Comparison of ENCODE assay signal across 32 cellular contexts in genomic region chr4:36753048-36753447, GRCh38.
"Had no signal": no experiment of that assay in that cellular context is flagged by ENCODE, and none has a peak within 500 bp of the region (broad histone marks: within the 10 kb centered on the region; RNA-seq: fewer than 3 reads in every experiment).

No MANE protein-coding gene starts in this region.

- H3K4me1 Mint-ChIP-seq: activated CD8-positive, alpha-beta memory T cell treated with anti-CD3 and anti-CD28 coated beads, Interleukin-2, amount 10 ng/mL, durations not matched to agents 7 days and 5 days; activated naive CD4-positive, alpha-beta T cell treated with anti-CD3 and anti-CD28 coated beads, Interleukin-2, amount 50 U/mL, for 24 hours; IgD-negative memory B cell had no signal

- H3K36me3 Mint-ChIP-seq: activated CD8-positive, alpha-beta memory T cell treated with anti-CD3 and anti-CD28 coated beads, Interleukin-2, amount 10 ng/mL, durations not matched to agents 7 days and 5 days; activated naive CD4-positive, alpha-beta T cell treated with anti-CD3 and anti-CD28 coated beads, Interleukin-2, amount 50 U/mL, for 24 hours; IgD-negative memory B cell; WTC11 had no signal

- DNase-seq: activated CD4-positive, alpha-beta memory T cell treated with anti-CD3 and anti-CD28 coated beads, Interleukin-2, amount 10 ng/mL, durations not matched to agents 7 days and 5 days; activated CD4-positive, alpha-beta T cell treated with anti-CD3 and anti-CD28 coated beads for 4 hours; activated CD4-positive, alpha-beta T cell treated with anti-CD3 and anti-CD28 coated beads, Interleukin-2, amount 50 U/mL, for 1 hour; activated CD8-positive, alpha-beta memory T cell treated with anti-CD3 and anti-CD28 coated beads for 24 hours; activated CD8-positive, alpha-beta memory T cell treated with anti-CD3 and anti-CD28 coated beads, Interleukin-2, amount 10 ng/mL, durations not matched to agents 7 days and 5 days; activated CD8-positive, alpha-beta memory T cell treated with anti-CD3 and anti-CD28 coated beads, Interleukin-2, amount 50 U/mL, for 48 hours; activated gamma-delta T cell treated with Interleukin-2 at 50 U/mL for 16 hours; adrenal gland; body of pancreas; Karpas-422; KBM-7; NCI-H1105; NCI-H1436; NCI-H1694; NCI-H1930; NCI-H2081 treated with DMSO at 0.1 percent for 48 hours; NCI-H226; NCI-H446 treated with DMSO at 0.1 percent for 48 hours; NCI-H524; NCI-H69; PC-3; Peyer's patch; RPMI8226; SHP77 treated with DMSO at 0.1 percent for 48 hours; SK-N-SH had no signal

- H3K4me3 Mint-ChIP-seq: activated CD4-positive, alpha-beta memory T cell treated with anti-CD3 and anti-CD28 coated beads, Interleukin-2, amount 10 ng/mL, durations not matched to agents 7 days and 5 days; activated CD8-positive, alpha-beta memory T cell treated with anti-CD3 and anti-CD28 coated beads, Interleukin-2, amount 10 ng/mL, durations not matched to agents 7 days and 5 days; activated naive CD4-positive, alpha-beta T cell treated with anti-CD3 and anti-CD28 coated beads, Interleukin-2, amount 50 U/mL, for 24 hours; IgD-negative memory B cell; T-helper 1 cell treated with Interleukin-12 subunit alpha and Interleukin-12 subunit beta and Interleukin-4 antibody, amounts not matched to agents 30 μg/mL and 1 μg/mL, for 36 hours; T-helper 2 cell treated with Interferon-gamma antibody and Interleukin-4, amounts not matched to agents 5 μg/mL and 100 μg/mL, for 36 hours; WTC11 had no signal

- H3K27me3 Mint-ChIP-seq: activated CD4-positive, alpha-beta memory T cell treated with anti-CD3 and anti-CD28 coated beads, Interleukin-2, amount 10 ng/mL, durations not matched to agents 7 days and 5 days; activated CD8-positive, alpha-beta memory T cell treated with anti-CD3 and anti-CD28 coated beads, Interleukin-2, amount 10 ng/mL, durations not matched to agents 7 days and 5 days; activated naive CD4-positive, alpha-beta T cell treated with anti-CD3 and anti-CD28 coated beads, Interleukin-2, amount 50 U/mL, for 24 hours; IgD-negative memory B cell had no signal

- ATAC-seq: activated CD4-positive, CD25-positive, alpha-beta regulatory T cell treated with anti-CD3 and anti-CD28 coated beads, Interleukin-2, amount 50 U/mL, for 24 hours; activated CD8-positive, alpha-beta memory T cell treated with anti-CD3 and anti-CD28 coated beads, Interleukin-2, amount 10 ng/mL, durations not matched to agents 7 days and 5 days; body of pancreas; PC-3; WTC11 had no signal

- H3K9me3 Mint-ChIP-seq: activated CD4-positive, alpha-beta memory T cell treated with anti-CD3 and anti-CD28 coated beads, Interleukin-2, amount 10 ng/mL, durations not matched to agents 7 days and 5 days; activated naive CD4-positive, alpha-beta T cell treated with anti-CD3 and anti-CD28 coated beads, Interleukin-2, amount 50 U/mL, for 24 hours; activated T-helper 2 cell treated with anti-CD3 and anti-CD28 coated beads, Interferon-gamma antibody, Interleukin-2, Interleukin-4, amounts not matched to agents 10 μg/mL and 5 μg/mL and 100 μg/mL, durations not matched to agents 14 hours and 24 hours and 36 hours; T-helper 1 cell treated with Interleukin-12 subunit alpha and Interleukin-12 subunit beta and Interleukin-4 antibody, amounts not matched to agents 30 μg/mL and 1 μg/mL, for 36 hours; T-helper 2 cell treated with Interferon-gamma antibody and Interleukin-4, amounts not matched to agents 5 μg/mL and 100 μg/mL, for 36 hours had no signal

- H3K27ac Mint-ChIP-seq: activated CD4-positive, alpha-beta memory T cell treated with anti-CD3 and anti-CD28 coated beads, Interleukin-2, amount 10 ng/mL, durations not matched to agents 7 days and 5 days; activated CD8-positive, alpha-beta memory T cell treated with anti-CD3 and anti-CD28 coated beads, Interleukin-2, amount 10 ng/mL, durations not matched to agents 7 days and 5 days; activated naive CD4-positive, alpha-beta T cell treated with anti-CD3 and anti-CD28 coated beads, Interleukin-2, amount 50 U/mL, for 24 hours; activated T-helper 2 cell treated with anti-CD3 and anti-CD28 coated beads, Interferon-gamma antibody, Interleukin-2, Interleukin-4, amounts not matched to agents 10 μg/mL and 5 μg/mL and 100 μg/mL, durations not matched to agents 14 hours and 24 hours and 36 hours; IgD-negative memory B cell; T-helper 1 cell treated with Interleukin-12 subunit alpha and Interleukin-12 subunit beta and Interleukin-4 antibody, amounts not matched to agents 30 μg/mL and 1 μg/mL, for 36 hours; T-helper 2 cell treated with Interferon-gamma antibody and Interleukin-4, amounts not matched to agents 5 μg/mL and 100 μg/mL, for 36 hours; WTC11 had no signal
